9 cellular contexts compared by ENCODE assay signal in the genomic region with DNA sequence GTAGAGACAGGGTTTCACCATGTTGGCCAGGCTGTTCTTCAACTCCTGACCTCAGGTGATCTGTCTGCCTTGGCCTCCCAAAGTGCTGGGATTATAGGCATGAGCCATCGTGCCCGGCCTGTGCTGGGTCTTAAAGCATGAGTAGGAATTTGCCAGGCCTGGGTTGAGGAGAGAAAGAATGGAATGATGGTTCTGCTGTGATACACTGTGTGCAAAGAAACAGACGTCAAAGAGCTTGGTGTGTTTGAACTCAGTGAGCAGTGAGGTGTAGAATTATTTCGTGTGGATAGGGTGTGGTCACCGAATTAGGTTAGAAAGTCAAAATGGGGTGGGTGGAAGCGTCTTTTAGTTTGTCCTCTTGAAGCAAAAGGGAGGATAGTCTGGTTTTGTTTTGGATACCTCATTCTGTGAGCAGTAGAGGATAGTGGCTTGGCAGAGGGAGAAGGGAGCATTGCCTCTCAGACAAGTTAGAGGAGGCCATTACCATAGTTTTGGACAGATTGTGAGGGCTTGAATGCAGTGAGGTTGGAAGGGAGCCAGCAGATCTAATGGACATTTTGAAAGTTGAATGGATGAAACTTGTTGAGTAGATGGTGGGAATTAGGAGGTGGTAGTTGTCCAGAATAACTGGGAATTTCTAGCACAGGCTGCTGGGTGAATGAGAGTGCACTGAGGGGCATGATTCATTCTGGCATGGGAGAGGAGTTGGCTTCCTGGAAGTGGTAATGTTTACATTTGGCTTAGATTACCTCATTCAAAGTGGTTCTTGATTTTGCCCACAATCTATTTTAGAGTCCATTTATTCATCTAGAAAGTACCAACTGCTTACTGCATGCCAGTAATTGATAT. TPM values are rescaled to one million over a fixed set of nuclear protein-coding genes. Genes with fewer than 3 reads are reported as not detected.
DNase-seq lines count a peak whose midpoint lies in the region; ATAC-seq and TF ChIP-seq lines count a peak whose summit lies in the region.
"Had no signal": no experiment of that assay in that cellular context is flagged by ENCODE, and none has a peak within 500 bp of the region (broad histone marks: within the 10 kb centered on the region; RNA-seq: fewer than 3 reads in every experiment).

No MANE protein-coding gene starts in this region.

- CTCF ChIA-PET in activated CD8-positive, alpha-beta T cell treated with anti-CD3 and anti-CD28 coated beads for 36 hours (lab: Charles Lee), result interaction anchor here (1.1 kb wide), 1 partner anchor 10 kb away, joined by 4 read pairs; no protein-coding TSS in a partner anchor

- H3K9me3 ChIP-seq in WERI-Rb-1 (ENCODE audit: severe bottlenecking), result no peaks in the 10 kb centered on the region
- H3K9me3 ChIP-seq: neutrophil had no signal

- no peaks in the 10 kb centered on the region for H3K27me3 ChIP-seq in WERI-Rb-1 (ENCODE audit: insufficient read depth, low read depth, severe bottlenecking)
- H3K27me3 ChIP-seq: neutrophil had no signal

- peak overlapping the region; percentile 1 for H3K4me3 Mint-ChIP-seq in activated CD8-positive, alpha-beta T cell treated with anti-CD3 and anti-CD28 coated beads for 36 hours

- peaks cover 15% of the 10 kb centered on the region for H3K36me3 ChIP-seq in WERI-Rb-1
- H3K36me3 ChIP-seq: neutrophil had no signal

- POLR2A ChIA-PET in activated CD8-positive, alpha-beta T cell treated with anti-CD3 and anti-CD28 coated beads for 36 hours (lab: Charles Lee), result interaction anchor here (0.6 to 1.0 kb wide), 3 partner anchors 19 to 672 kb away, joined by 3 to 6 read pairs (median 4); no protein-coding TSS in a partner anchor

- peaks cover 6% of the 10 kb centered on the region for H3K36me3 Mint-ChIP-seq in activated CD8-positive, alpha-beta T cell treated with anti-CD3 and anti-CD28 coated beads for 36 hours (ENCODE audit: low read depth)

- ATAC-seq in GM21447 (IDR thresholded peaks at IDR 0.05; ENCODE audit: unreplicated experiment), result peak; percentile 50
- ATAC-seq in activated CD8-positive, alpha-beta T cell treated with anti-CD3 and anti-CD28 coated beads for 36 hours, result peak; percentile 71

- DNase-seq in DMS53 (lab: John Stamatoyannopoulos, UW) (peak; percentile 86), KBM-7 (peak; percentile 47), fibroblast of villous mesenchyme (ENCODE audit: low read depth) (peak; percentile 76), NK-92 (lab: John Stamatoyannopoulos, UW; ENCODE audit: unreplicated experiment) (no peak), WERI-Rb-1 (no peak)
- DNase-seq in activated CD8-positive, alpha-beta T cell treated with anti-CD3 and anti-CD28 coated beads for 36 hours, result peak; percentile 39
- peak; percentile 5 to 23 for DNase-seq in stimulated activated CD4-positive, alpha-beta T cell treated with anti-CD3 and anti-CD28 coated beads, Interleukin-2, amount 100 ng/mL, for 48 hours

- H3K9me3 Mint-ChIP-seq in activated CD8-positive, alpha-beta T cell treated with anti-CD3 and anti-CD28 coated beads for 36 hours, result no peaks in the 10 kb centered on the region

- no peak overlapping the region for H3K27ac ChIP-seq in WERI-Rb-1
- H3K27ac ChIP-seq: neutrophil had no signal

- in situ Hi-C loops in KBM-7 (cut with MboI; ENCODE audit: low pct_unique_long_range_greater_than_20kb, low sequenced_read_pairs), result no loop called here

- intact Hi-C loops in activated CD8-positive, alpha-beta T cell treated with anti-CD3 and anti-CD28 coated beads for 36 hours (cut with micrococcal nuclease), result loop anchor here (2.0 kb wide), 1 partner anchor 77 kb away; no protein-coding TSS in a partner anchor

- no peaks in the 10 kb centered on the region for H3K27me3 Mint-ChIP-seq in activated CD8-positive, alpha-beta T cell treated with anti-CD3 and anti-CD28 coated beads for 36 hours

- no peak for TF ChIP-seq CTCF in activated CD8-positive, alpha-beta T cell treated with anti-CD3 and anti-CD28 coated beads for 36 hours (IDR thresholded peaks at IDR 0.05)
- TF ChIP-seq CTCF in fibroblast of villous mesenchyme (IDR thresholded peaks at IDR 0.05; ENCODE audit: insufficient read depth, low read depth, low read length) (no peak), WERI-Rb-1 (IDR thresholded peaks at IDR 0.05; ENCODE audit: low read depth, low read length) (no peak)

- H3K27ac Mint-ChIP-seq in activated CD8-positive, alpha-beta T cell treated with anti-CD3 and anti-CD28 coated beads for 36 hours, result peak overlapping the region; percentile 84

- H3K4me1 Mint-ChIP-seq in activated CD8-positive, alpha-beta T cell treated with anti-CD3 and anti-CD28 coated beads for 36 hours (ENCODE audit: low read depth), result peaks cover 77% of the 10 kb centered on the region

- H3K4me3 ChIP-seq in fibroblast of villous mesenchyme (ENCODE audit: low read depth, low read length) (no peak overlapping the region), WERI-Rb-1 (ENCODE audit: low read depth, low read length) (no peak overlapping the region)

RNA-seq across cellular contexts. Expression of gene AKAP13, which starts 27.2 kb away (rescaled TPM):
- total RNA-seq in activated CD8-positive, alpha-beta T cell treated with anti-CD3 and anti-CD28 coated beads for 36 hours, result 10 to 100 TPM; 79.1 to 79.5 TPM
- total RNA-seq in fibroblast of villous mesenchyme, result 116 and 164 TPM in 2 replicates

Comparison
In these comparisons a context has a peak if more than half of its experiments do, and no peak if none do; other contexts are left out.
1. DNase-seq: peak in DMS53 (single experiment), KBM-7 (single experiment), activated CD8-positive, alpha-beta T cell treated with anti-CD3 and anti-CD28 coated beads for 36 hours (single experiment), fibroblast of villous mesenchyme (single experiment) and stimulated activated CD4-positive, alpha-beta T cell treated with anti-CD3 and anti-CD28 coated beads, Interleukin-2, amount 100 ng/mL, for 48 hours (2 of 2); none in NK-92 (single experiment) and WERI-Rb-1 (single experiment).